Comparison of ENCODE assay signal across 8 cellular contexts in genomic region chr7:92833766-92834605, GRCh38. TPM values are rescaled to one million over a fixed set of nuclear protein-coding genes. Genes with fewer than 3 reads are reported as not detected.
DNase-seq lines count a peak whose midpoint lies in the region; ATAC-seq and TF ChIP-seq lines count a peak whose summit lies in the region.

No MANE protein-coding gene starts in this region.

- no peaks in the 10 kb centered on the region for H3K36me3 ChIP-seq in CD4-positive, CD25-positive, alpha-beta regulatory T cell (ENCODE audit: control insufficient read depth, insufficient read depth, low read length)
- no peaks in the 10 kb centered on the region for H3K36me3 ChIP-seq in fibroblast of lung (ENCODE audit: control insufficient read depth, insufficient read depth, low read length)
- H3K36me3 ChIP-seq in stomach = no peaks in the 10 kb centered on the region

- peak in 1 of 4 donors; percentile 7 for TF ChIP-seq POLR2A in stomach (IDR thresholded peaks at IDR 0.05)

- no peak for TF ChIP-seq EP300 in stomach (IDR thresholded peaks at IDR 0.05)

- H2AFZ ChIP-seq in fibroblast of lung (ENCODE audit: low read length) = peak overlapping the region; percentile 55

- H3K4me3 ChIP-seq in CD4-positive, CD25-positive, alpha-beta regulatory T cell (ENCODE audit: low read depth, low read length) = peak overlapping the region; percentile 81
- H3K4me3 ChIP-seq in fibroblast of lung (replicated peaks in 1 of 4; ENCODE audit: control extremely low read depth in 1 of 4, insufficient read depth in 1 of 4, low read depth in 3 of 4, low read length in 4 of 4) (peak overlapping the region; percentile 79 to 95 (median 90)), stomach (peak overlapping the region; percentile 64 to 95 (median 80))

- POLR2A ChIA-PET in naive thymus-derived CD8-positive, alpha-beta T cell (lab: Charles Lee) = interaction anchor here (0.9 to 2.4 kb wide), 6 partner anchors 23 to 214 kb away, joined by 3 to 8 read pairs (median 4); no protein-coding TSS in a partner anchor

- peak; percentile 58 to 87 (median 61) for DNase-seq in CD4-positive, CD25-positive, alpha-beta regulatory T cell
- peak; percentile 100 for DNase-seq in OCI-M1 (lab: John Stamatoyannopoulos, UW)
- peak; percentile 72 for DNase-seq in activated T-helper 1 cell treated with anti-CD3 and anti-CD28 coated beads, Interleukin-12 subunit alpha, Interleukin-12 subunit beta, Interleukin-2, Interleukin-4 antibody, amounts not matched to agents 30 ng/mL and 10 ng/mL and 1 ng/mL, durations not matched to agents 14 hours and 24 hours and 36 hours (ENCODE audit: low spot score)
- peak; percentile 75 to 84 for DNase-seq in fibroblast of lung (ENCODE audit: low read depth in 2 of 2)
- DNase-seq in naive thymus-derived CD8-positive, alpha-beta T cell = peak; percentile 40 to 76 (median 60)
- peak; percentile 83 for DNase-seq in stomach

- H4K20me1 ChIP-seq in fibroblast of lung (ENCODE audit: control insufficient read depth, extremely low read depth, insufficient read depth, low read length) = no peaks in the 10 kb centered on the region

- H3K4me2 ChIP-seq in fibroblast of lung (ENCODE audit: extremely low read depth, insufficient read depth, low read length) = peak overlapping the region; percentile 100

- no peaks in the 10 kb centered on the region for H3K36me3 Mint-ChIP-seq in CD4-positive, CD25-positive, alpha-beta regulatory T cell
- peaks cover 43% of the 10 kb centered on the region for H3K36me3 Mint-ChIP-seq in activated T-helper 1 cell treated with anti-CD3 and anti-CD28 coated beads, Interleukin-12 subunit alpha, Interleukin-12 subunit beta, Interleukin-2, Interleukin-4 antibody, amounts not matched to agents 30 ng/mL and 10 ng/mL and 1 ng/mL, durations not matched to agents 14 hours and 24 hours and 36 hours (ENCODE audit: low read depth)
- H3K36me3 Mint-ChIP-seq in naive thymus-derived CD8-positive, alpha-beta T cell = peaks cover 0 to 4% (median 0%) of the 10 kb centered on the region in 3 donors

- WGBS in stomach, 5 donors = 1% methylated on average over 39 to 59 of the region's 59 CpGs

- peaks cover 24% of the 10 kb centered on the region for H3K27me3 Mint-ChIP-seq in CD4-positive, CD25-positive, alpha-beta regulatory T cell
- peaks cover 5% of the 10 kb centered on the region for H3K27me3 Mint-ChIP-seq in activated T-helper 1 cell treated with anti-CD3 and anti-CD28 coated beads, Interleukin-12 subunit alpha, Interleukin-12 subunit beta, Interleukin-2, Interleukin-4 antibody, amounts not matched to agents 30 ng/mL and 10 ng/mL and 1 ng/mL, durations not matched to agents 14 hours and 24 hours and 36 hours (ENCODE audit: insufficient read depth)
- H3K27me3 Mint-ChIP-seq in naive thymus-derived CD8-positive, alpha-beta T cell = peaks cover 0 to 12% (median 0%) of the 10 kb centered on the region in 5 donors

- peak overlapping the region; percentile 94 to 99 (median 95) for H3K4me3 Mint-ChIP-seq in CD4-positive, CD25-positive, alpha-beta regulatory T cell
- H3K4me3 Mint-ChIP-seq in activated T-helper 1 cell treated with anti-CD3 and anti-CD28 coated beads, Interleukin-12 subunit alpha, Interleukin-12 subunit beta, Interleukin-2, Interleukin-4 antibody, amounts not matched to agents 30 ng/mL and 10 ng/mL and 1 ng/mL, durations not matched to agents 14 hours and 24 hours and 36 hours = peak overlapping the region; percentile 97
- peak overlapping the region; percentile 88 to 99 (median 95) for H3K4me3 Mint-ChIP-seq in naive thymus-derived CD8-positive, alpha-beta T cell

- peaks cover 62% of the 10 kb centered on the region for H3K4me1 ChIP-seq in CD4-positive, CD25-positive, alpha-beta regulatory T cell (ENCODE audit: control insufficient read depth, insufficient read depth, low read length, poor library complexity, severe bottlenecking)
- H3K4me1 ChIP-seq in fibroblast of lung (ENCODE audit: control insufficient read depth, extremely low read depth, insufficient read depth, low read length) = peaks cover 4% of the 10 kb centered on the region
- peaks cover 14 to 49% (median 41%) of the 10 kb centered on the region in 4 donors for H3K4me1 ChIP-seq in stomach

- ATAC-seq in CD4-positive, CD25-positive, alpha-beta regulatory T cell (ENCODE audit: low read depth in 2 of 2) = peak; percentile 27 to 41
- ATAC-seq in GM19023 (IDR thresholded peaks at IDR 0.05; ENCODE audit: unreplicated experiment) = peak; percentile 46
- peak; percentile 52 for ATAC-seq in HG03196 (IDR thresholded peaks at IDR 0.05; ENCODE audit: unreplicated experiment)
- peak; percentile 36 to 40 for ATAC-seq in naive thymus-derived CD8-positive, alpha-beta T cell

- peak overlapping the region; percentile 88 for H3K9ac ChIP-seq in fibroblast of lung (ENCODE audit: insufficient read depth, low read length)

- TF ChIP-seq CTCF in fibroblast of lung (conservative IDR thresholded peaks at IDR 0.05 in 1 of 2, IDR thresholded peaks at IDR 0.05 in 1 of 2; ENCODE audit: low read depth in 1 of 2, low read length in 2 of 2) = peak; percentile 21 to 29
- TF ChIP-seq CTCF in stomach (IDR thresholded peaks at IDR 0.05) = peak in 2 of 7 experiments; percentile 22 to 34

- H3K27me3 ChIP-seq in CD4-positive, CD25-positive, alpha-beta regulatory T cell (ENCODE audit: control insufficient read depth, insufficient read depth, low read length) = peaks cover 2% of the 10 kb centered on the region
- no peaks in the 10 kb centered on the region for H3K27me3 ChIP-seq in fibroblast of lung (ENCODE audit: control insufficient read depth, insufficient read depth, low read length)
- H3K27me3 ChIP-seq in stomach = no peaks in the 10 kb centered on the region

- H3K4me1 Mint-ChIP-seq in CD4-positive, CD25-positive, alpha-beta regulatory T cell = peaks cover 18 to 58% (median 36%) of the 10 kb centered on the region in 4 donors
- peaks cover 46% of the 10 kb centered on the region for H3K4me1 Mint-ChIP-seq in activated T-helper 1 cell treated with anti-CD3 and anti-CD28 coated beads, Interleukin-12 subunit alpha, Interleukin-12 subunit beta, Interleukin-2, Interleukin-4 antibody, amounts not matched to agents 30 ng/mL and 10 ng/mL and 1 ng/mL, durations not matched to agents 14 hours and 24 hours and 36 hours (ENCODE audit: low read depth)
- peaks cover 29 to 57% (median 44%) of the 10 kb centered on the region in 4 donors for H3K4me1 Mint-ChIP-seq in naive thymus-derived CD8-positive, alpha-beta T cell

- H3K9me3 Mint-ChIP-seq in CD4-positive, CD25-positive, alpha-beta regulatory T cell = no peaks in the 10 kb centered on the region
- H3K9me3 Mint-ChIP-seq in activated T-helper 1 cell treated with anti-CD3 and anti-CD28 coated beads, Interleukin-12 subunit alpha, Interleukin-12 subunit beta, Interleukin-2, Interleukin-4 antibody, amounts not matched to agents 30 ng/mL and 10 ng/mL and 1 ng/mL, durations not matched to agents 14 hours and 24 hours and 36 hours = no peaks in the 10 kb centered on the region
- no peaks in the 10 kb centered on the region for H3K9me3 Mint-ChIP-seq in naive thymus-derived CD8-positive, alpha-beta T cell

- H3K79me2 ChIP-seq in fibroblast of lung (ENCODE audit: control insufficient read depth, insufficient read depth, low read length) = peaks cover 63% of the 10 kb centered on the region

- intact Hi-C loops in activated T-helper 1 cell treated with anti-CD3 and anti-CD28 coated beads, Interleukin-12 subunit alpha, Interleukin-12 subunit beta, Interleukin-2, Interleukin-4 antibody, amounts not matched to agents 30 ng/mL and 10 ng/mL and 1 ng/mL, durations not matched to agents 14 hours and 24 hours and 36 hours (cut with micrococcal nuclease) = loop anchor here (1.0 to 5.0 kb wide), 7 partner anchors 116 to 702 kb away; partner anchors contain the start of genes CYP51A1 and GATAD1
- intact Hi-C loops in stomach (cut with DNase I; ENCODE audit: low total_unique reads) = loop anchor here (10.0 kb wide), 1 partner anchor 139 kb away; no protein-coding TSS in a partner anchor

- peak overlapping the region; percentile 63 to 93 (median 86) for H3K27ac Mint-ChIP-seq in CD4-positive, CD25-positive, alpha-beta regulatory T cell
- H3K27ac Mint-ChIP-seq in activated T-helper 1 cell treated with anti-CD3 and anti-CD28 coated beads, Interleukin-12 subunit alpha, Interleukin-12 subunit beta, Interleukin-2, Interleukin-4 antibody, amounts not matched to agents 30 ng/mL and 10 ng/mL and 1 ng/mL, durations not matched to agents 14 hours and 24 hours and 36 hours = peak overlapping the region; percentile 96
- H3K27ac Mint-ChIP-seq in naive thymus-derived CD8-positive, alpha-beta T cell = peak overlapping the region; percentile 80 to 95 (median 90)

- peak overlapping the region; percentile 79 for H3K27ac ChIP-seq in CD4-positive, CD25-positive, alpha-beta regulatory T cell (ENCODE audit: insufficient read depth, low read length, poor library complexity, severe bottlenecking)
- H3K27ac ChIP-seq in fibroblast of lung (ENCODE audit: insufficient read depth, low read length) = peak overlapping the region; percentile 96
- peak overlapping the region; percentile 86 to 93 (median 92) for H3K27ac ChIP-seq in stomach

- no peaks in the 10 kb centered on the region for H3K9me3 ChIP-seq in CD4-positive, CD25-positive, alpha-beta regulatory T cell (ENCODE audit: control insufficient read depth in 2 of 2, low read length in 2 of 2)
- no peaks in the 10 kb centered on the region for H3K9me3 ChIP-seq in fibroblast of lung (ENCODE audit: control insufficient read depth, insufficient read depth, low read depth, low read length)
- no peaks in the 10 kb centered on the region for H3K9me3 ChIP-seq in stomach

RNA-seq across cellular contexts. Expression of gene CDK6, which starts 2.4 kb away (rescaled TPM):
- 32.6 TPM for total RNA-seq in CD4-positive, CD25-positive, alpha-beta regulatory T cell
- 10 to 100 TPM in 1 of 4 donors, 1 to 10 TPM in 3; 5.5 to 11.8 (median 8.8) TPM for polyA plus RNA-seq in CD4-positive, CD25-positive, alpha-beta regulatory T cell
- 328 and 332 TPM in 2 replicates for total RNA-seq in activated T-helper 1 cell treated with anti-CD3 and anti-CD28 coated beads, Interleukin-12 subunit alpha, Interleukin-12 subunit beta, Interleukin-2, Interleukin-4 antibody, amounts not matched to agents 30 ng/mL and 10 ng/mL and 1 ng/mL, durations not matched to agents 14 hours and 24 hours and 36 hours
- total RNA-seq in fibroblast of lung (9.8 and 17.8 TPM in 2 replicates), stomach (10 to 100 TPM; 14.0 to 86.3 (median 17.1) TPM)
- polyA plus RNA-seq in fibroblast of lung (13.4 and 19.2 TPM in 2 replicates), stomach (1 to 10 TPM; 2.6 to 4.9 (median 4.8) TPM)
- 6.2 and 10.6 TPM in 2 replicates for polyA plus RNA-seq in fibroblast of lung (2012)
- polyA minus RNA-seq in fibroblast of lung (ENCODE audit: low replicate concordance) = 17.8 and 53.6 TPM in 2 replicates
- 10 to 100 TPM; 12.4 to 12.9 TPM for total RNA-seq in naive thymus-derived CD8-positive, alpha-beta T cell
- 10 to 100 TPM; 10.1 to 29.4 (median 17.7) TPM for polyA plus RNA-seq in naive thymus-derived CD8-positive, alpha-beta T cell

Comparison
In these comparisons a context has a peak if more than half of its experiments do, and no peak if none do; other contexts are left out.
1. Peak in every context shown above with its lines: DNase-seq, ATAC-seq, H3K4me3 ChIP-seq and H3K27ac ChIP-seq.